Comparison of ENCODE assay signal across 8 cellular contexts in the genomic region with DNA sequence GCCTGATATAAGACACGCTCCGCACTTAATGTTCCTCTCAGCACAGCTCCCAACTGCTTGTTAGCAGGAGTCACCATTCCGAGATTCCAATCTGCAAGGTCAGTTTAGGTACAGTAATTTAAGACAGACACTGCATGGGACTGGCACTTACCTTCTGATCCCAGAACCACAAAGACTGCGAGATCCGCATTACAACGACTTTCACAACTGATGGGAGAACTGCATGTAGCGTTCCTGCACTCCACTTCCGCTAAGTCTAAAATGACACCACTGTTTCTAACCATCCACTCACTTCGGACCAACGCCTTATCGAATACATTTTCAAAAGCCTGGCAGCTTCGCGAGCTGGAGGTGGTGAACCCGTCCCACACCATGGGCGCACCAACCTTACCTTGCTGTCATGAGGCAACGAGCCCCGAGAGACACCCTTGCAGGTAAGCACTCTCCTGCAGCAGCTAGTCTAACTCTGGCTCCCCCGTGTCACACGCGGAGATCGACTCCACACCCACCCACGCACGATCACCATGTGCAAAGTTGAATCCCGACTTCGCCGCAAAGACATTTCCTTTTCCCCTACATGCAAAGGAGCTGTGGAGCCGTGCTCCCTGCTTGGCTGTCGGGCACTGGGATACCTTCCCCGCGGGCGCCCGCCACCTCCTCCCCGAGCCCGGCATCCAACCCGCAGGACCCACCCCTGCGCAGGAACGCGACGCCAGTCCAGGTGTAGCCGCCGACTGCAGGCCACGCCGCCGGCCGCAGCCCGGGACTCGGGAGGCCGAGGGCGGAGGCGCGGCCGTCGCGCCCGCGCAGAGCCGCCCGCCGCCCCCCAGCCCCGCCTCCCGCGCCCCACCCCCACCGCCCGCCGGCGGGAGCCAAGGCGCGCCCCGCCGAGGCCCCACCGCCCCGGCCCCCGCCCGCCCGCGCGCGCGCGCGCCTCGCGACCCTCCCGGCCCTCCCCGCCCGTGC. TPM values are rescaled to one million over a fixed set of nuclear protein-coding genes. Genes with fewer than 3 reads are reported as not detected.
DNase-seq lines count a peak whose midpoint lies in the region; ATAC-seq and TF ChIP-seq lines count a peak whose summit lies in the region.

No MANE protein-coding gene starts in this region.

- peak; percentile 35 for ATAC-seq in HG02870 (IDR thresholded peaks at IDR 0.05; ENCODE audit: unreplicated experiment)
- ATAC-seq in left lobe of liver, result peak; percentile 64

- peak; percentile 52 to 70 for DNase-seq in NCI-H2081 (lab: John Stamatoyannopoulos, UW)
- DNase-seq in NCI-H2081 treated with DMSO at 0.1 percent for 48 hours (lab: John Stamatoyannopoulos, UW), result no peak
- peak; percentile 59 for DNase-seq in NCI-H2107 (lab: John Stamatoyannopoulos, UW)
- DNase-seq in activated CD4-positive, alpha-beta T cell treated with anti-CD3 and anti-CD28 coated beads for 1 hour, result peak; percentile 21
- DNase-seq in choroid plexus epithelial cell (ENCODE audit: low read depth), result peak; percentile 69
- peak; percentile 69 for DNase-seq in left lobe of liver (ENCODE audit: low spot score)
- peak; percentile 45 for DNase-seq in stimulated activated CD4-positive, alpha-beta T cell treated with anti-CD3 and anti-CD28 coated beads, Interleukin-2, amount 100 ng/mL, for 4 hours (ENCODE audit: low read depth)

- TF ChIP-seq CTCF in choroid plexus epithelial cell (conservative IDR thresholded peaks at IDR 0.05; ENCODE audit: low read depth, low read length), result no peak

- H3K4me3 ChIP-seq in choroid plexus epithelial cell (ENCODE audit: low read depth, low read length), result peak overlapping the region; percentile 94

RNA-seq across cellular contexts. Expression of a gene that starts 0.7 kb away (rescaled TPM):
- total RNA-seq in left lobe of liver, result 9.0 TPM

RNA-seq across cellular contexts. Expression of a gene that starts 0.9 kb away (rescaled TPM):
- 3.0 TPM for total RNA-seq in left lobe of liver
